In genomic region chr3:4716731-4717362, GRCh38 we compare ENCODE assay signal across 14 cellular contexts.
A peak's percentile ranks its signal among the peaks of the same experiment; 100 is the strongest.
DNase-seq lines count a peak whose midpoint lies in the region; ATAC-seq and TF ChIP-seq lines count a peak whose summit lies in the region.
"Had no signal": no experiment of that assay in that cellular context is flagged by ENCODE, and none has a peak within 500 bp of the region (broad histone marks: within the 10 kb centered on the region; RNA-seq: fewer than 3 reads in every experiment).

No MANE protein-coding gene starts in this region.

- intact Hi-C loops in activated B cell treated with CpG ODN at 0.5 μM for 24 hours (cut with micrococcal nuclease) (loop anchor here (10.0 kb wide), 1 partner anchor 468 kb away; the partner anchor contains the start of gene EDEM1), heart right ventricle (cut with DNase I) (loop anchor here in 5 of 10 donors (5.0 to 10.0 kb wide), 4 partner anchors 260 to 468 kb away; partner anchors contain the start of genes BHLHE40 (in 2 of the 5) and EDEM1 (in 1 of the 5))

- WGBS in heart right ventricle, 2 donors: 74 to 80% methylated on average over 13 of the region's 13 CpGs
- 45% methylated on average over 13 of the region's 13 CpGs for WGBS in smooth muscle cell (ENCODE audit: low lambda C conversion rate)

- H3K36me3 ChIP-seq in heart right ventricle: peaks cover 0 to 44% (median 0%) of the 10 kb centered on the region in 9 donors
- H3K36me3 ChIP-seq in smooth muscle cell (ENCODE audit: low read depth): no peaks in the 10 kb centered on the region

- peak overlapping the region; percentile 13 for H3K27ac Mint-ChIP-seq in activated B cell treated with CpG ODN at 0.5 μM for 24 hours
- no peak overlapping the region for H3K27ac Mint-ChIP-seq in stimulated activated memory B cell treated with anti-CD40 and anti-IgM and Interleukin-4, amounts not matched to agents 10 μg/mL and 1 μg/mL and 100 μg/mL, for 72 hours

- no peaks in the 10 kb centered on the region for H3K9me3 Mint-ChIP-seq in activated B cell treated with CpG ODN at 0.5 μM for 24 hours
- no peaks in the 10 kb centered on the region for H3K9me3 Mint-ChIP-seq in stimulated activated memory B cell treated with anti-CD40 and anti-IgM and Interleukin-4, amounts not matched to agents 10 μg/mL and 1 μg/mL and 100 μg/mL, for 72 hours

- H3K4me1 ChIP-seq in heart right ventricle (peaks cover 12 to 51% (median 39%) of the 10 kb centered on the region in 9 donors), smooth muscle cell (ENCODE audit: low read depth) (peaks cover 19% of the 10 kb centered on the region)

- CTCF ChIA-PET in activated B cell treated with CpG ODN at 0.5 μM for 24 hours (lab: Charles Lee): interaction anchor here (1.1 to 2.9 kb wide), 2 partner anchors 263 to 341 kb away, joined by 7 read pairs; partner anchors contain the start of gene BHLHE40

- H3K4me3 ChIP-seq in heart right ventricle: no peak overlapping the region
- no peak overlapping the region for H3K4me3 ChIP-seq in smooth muscle cell
- H3K4me3 ChIP-seq: esophagus squamous epithelium had no signal

- H3K9me3 ChIP-seq in heart right ventricle (no peaks in the 10 kb centered on the region), smooth muscle cell (replicated peaks; ENCODE audit: low read depth) (no peaks in the 10 kb centered on the region)
- H3K9me3 ChIP-seq: esophagus squamous epithelium had no signal

- ATAC-seq in activated B cell treated with CpG ODN at 0.5 μM for 24 hours (ENCODE audit: low read depth): no peak
- ATAC-seq in heart right ventricle: peak in 5 of 8 donors; percentile 17 to 53 (median 36)
- ATAC-seq in left lobe of liver: no peak
- no peak for ATAC-seq in stimulated activated memory B cell treated with anti-CD40 and anti-IgM and Interleukin-4, amounts not matched to agents 10 μg/mL and 1 μg/mL and 100 μg/mL, for 72 hours
- no peak for ATAC-seq in HG02973 (IDR thresholded peaks at IDR 0.05; ENCODE audit: unreplicated experiment)
- no peak for ATAC-seq in HG03378 (IDR thresholded peaks at IDR 0.05; ENCODE audit: unreplicated experiment)

- H3K27me3 Mint-ChIP-seq in activated B cell treated with CpG ODN at 0.5 μM for 24 hours: no peaks in the 10 kb centered on the region
- no peaks in the 10 kb centered on the region for H3K27me3 Mint-ChIP-seq in stimulated activated memory B cell treated with anti-CD40 and anti-IgM and Interleukin-4, amounts not matched to agents 10 μg/mL and 1 μg/mL and 100 μg/mL, for 72 hours

- TF ChIP-seq CTCF in activated B cell treated with CpG ODN at 0.5 μM for 24 hours (IDR thresholded peaks at IDR 0.05) (no peak), heart right ventricle (IDR thresholded peaks at IDR 0.05) (no peak), smooth muscle cell (IDR thresholded peaks at IDR 0.05; ENCODE audit: borderline replicate concordance, insufficient read depth, poor library complexity, severe bottlenecking) (no peak)

- DNase-seq in EH (ENCODE audit: low read depth): peak; percentile 90
- DNase-seq in activated B cell treated with CpG ODN at 0.5 μM for 24 hours: no peak
- no peak for DNase-seq in heart right ventricle
- DNase-seq in smooth muscle cell (lab: John Stamatoyannopoulos, UW; ENCODE audit: unreplicated experiment): no peak
- no peak for DNase-seq in left lobe of liver (ENCODE audit: low spot score)
- DNase-seq: activated T-cell treated with anti-CD3 and anti-CD28 coated beads for 4 hours, esophagus squamous epithelium, kidney glomerular epithelial cell, NCI-H2171, T-helper 9 cell had no signal

- H3K27ac ChIP-seq in heart right ventricle (peak overlapping the region in 8 of 10 donors; percentile 15 to 79 (median 55)), smooth muscle cell (ENCODE audit: low read depth) (peak overlapping the region; percentile 84)
- H3K27ac ChIP-seq: parathyroid adenoma had no signal

- no peaks in the 10 kb centered on the region for H3K4me1 Mint-ChIP-seq in activated B cell treated with CpG ODN at 0.5 μM for 24 hours
- H3K4me1 Mint-ChIP-seq in stimulated activated memory B cell treated with anti-CD40 and anti-IgM and Interleukin-4, amounts not matched to agents 10 μg/mL and 1 μg/mL and 100 μg/mL, for 72 hours: peaks cover 3% of the 10 kb centered on the region

- H3K4me3 Mint-ChIP-seq in activated B cell treated with CpG ODN at 0.5 μM for 24 hours: no peak overlapping the region
- no peak overlapping the region for H3K4me3 Mint-ChIP-seq in stimulated activated memory B cell treated with anti-CD40 and anti-IgM and Interleukin-4, amounts not matched to agents 10 μg/mL and 1 μg/mL and 100 μg/mL, for 72 hours

- H3K79me2 ChIP-seq in smooth muscle cell (ENCODE audit: low read depth): no peaks in the 10 kb centered on the region
- H3K79me2 ChIP-seq: parathyroid adenoma had no signal

- peaks cover 91% of the 10 kb centered on the region for H3K36me3 Mint-ChIP-seq in activated B cell treated with CpG ODN at 0.5 μM for 24 hours (ENCODE audit: low read depth)
- peaks cover 56% of the 10 kb centered on the region for H3K36me3 Mint-ChIP-seq in stimulated activated memory B cell treated with anti-CD40 and anti-IgM and Interleukin-4, amounts not matched to agents 10 μg/mL and 1 μg/mL and 100 μg/mL, for 72 hours

- POLR2A ChIA-PET in activated B cell treated with CpG ODN at 0.5 μM for 24 hours (lab: Charles Lee): no interaction called here

- H2AFZ ChIP-seq in smooth muscle cell (ENCODE audit: low read depth): peak overlapping the region; percentile 44
- H2AFZ ChIP-seq: parathyroid adenoma had no signal

- H3K9ac ChIP-seq in smooth muscle cell (ENCODE audit: low read depth): peak overlapping the region; percentile 62
- H3K9ac ChIP-seq: parathyroid adenoma had no signal

- H3K27me3 ChIP-seq in heart right ventricle (no peaks in the 10 kb centered on the region), smooth muscle cell (ENCODE audit: low read depth) (no peaks in the 10 kb centered on the region)
- H3K27me3 ChIP-seq: esophagus squamous epithelium had no signal

- no peaks in the 10 kb centered on the region for H4K20me1 ChIP-seq in smooth muscle cell (ENCODE audit: low read depth)

- peak overlapping the region; percentile 20 for H3K4me2 ChIP-seq in smooth muscle cell

- no peaks in the 10 kb centered on the region for H3F3A ChIP-seq in smooth muscle cell (ENCODE audit: low read depth)

Comparison
In these comparisons a context has a peak if more than half of its experiments do, and no peak if none do; other contexts are left out.
1. ATAC-seq: peak in heart right ventricle (5 of 8); none in activated B cell treated with CpG ODN at 0.5 μM for 24 hours (single experiment), left lobe of liver (single experiment), stimulated activated memory B cell treated with anti-CD40 and anti-IgM and Interleukin-4, amounts not matched to agents 10 μg/mL and 1 μg/mL and 100 μg/mL, for 72 hours (single experiment), HG02973 (single experiment) and HG03378 (single experiment).